In the genomic region with DNA sequence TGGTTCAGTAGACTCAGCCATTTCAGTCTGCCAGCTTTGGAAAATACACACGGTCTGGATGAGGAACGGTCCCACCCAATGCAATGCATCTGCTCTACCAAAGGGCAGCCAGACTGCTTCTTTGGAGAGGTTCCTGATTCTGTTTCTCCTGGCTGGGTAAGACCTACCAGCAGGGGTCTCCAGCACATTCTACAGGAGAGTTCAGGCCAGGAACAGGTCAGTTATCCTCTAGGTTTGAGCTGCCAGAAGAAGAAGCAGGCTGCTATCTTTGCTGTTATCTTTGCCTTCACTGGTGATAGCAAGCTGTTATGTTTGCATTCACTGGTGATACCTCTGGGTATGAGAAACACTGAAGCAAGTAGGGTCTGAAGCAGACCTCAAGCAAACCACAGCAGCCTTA, we compare ENCODE assay signal across 1 cellular context.
TF ChIP-seq lines count a peak whose summit lies in the region.

No MANE protein-coding gene starts in this region.

TF ChIP-seq in liver, 16 proteins besides CTCF, POLR2A, EP300 and RAD21 (continued from another document):
- TF ChIP-seq, protein P1, sequence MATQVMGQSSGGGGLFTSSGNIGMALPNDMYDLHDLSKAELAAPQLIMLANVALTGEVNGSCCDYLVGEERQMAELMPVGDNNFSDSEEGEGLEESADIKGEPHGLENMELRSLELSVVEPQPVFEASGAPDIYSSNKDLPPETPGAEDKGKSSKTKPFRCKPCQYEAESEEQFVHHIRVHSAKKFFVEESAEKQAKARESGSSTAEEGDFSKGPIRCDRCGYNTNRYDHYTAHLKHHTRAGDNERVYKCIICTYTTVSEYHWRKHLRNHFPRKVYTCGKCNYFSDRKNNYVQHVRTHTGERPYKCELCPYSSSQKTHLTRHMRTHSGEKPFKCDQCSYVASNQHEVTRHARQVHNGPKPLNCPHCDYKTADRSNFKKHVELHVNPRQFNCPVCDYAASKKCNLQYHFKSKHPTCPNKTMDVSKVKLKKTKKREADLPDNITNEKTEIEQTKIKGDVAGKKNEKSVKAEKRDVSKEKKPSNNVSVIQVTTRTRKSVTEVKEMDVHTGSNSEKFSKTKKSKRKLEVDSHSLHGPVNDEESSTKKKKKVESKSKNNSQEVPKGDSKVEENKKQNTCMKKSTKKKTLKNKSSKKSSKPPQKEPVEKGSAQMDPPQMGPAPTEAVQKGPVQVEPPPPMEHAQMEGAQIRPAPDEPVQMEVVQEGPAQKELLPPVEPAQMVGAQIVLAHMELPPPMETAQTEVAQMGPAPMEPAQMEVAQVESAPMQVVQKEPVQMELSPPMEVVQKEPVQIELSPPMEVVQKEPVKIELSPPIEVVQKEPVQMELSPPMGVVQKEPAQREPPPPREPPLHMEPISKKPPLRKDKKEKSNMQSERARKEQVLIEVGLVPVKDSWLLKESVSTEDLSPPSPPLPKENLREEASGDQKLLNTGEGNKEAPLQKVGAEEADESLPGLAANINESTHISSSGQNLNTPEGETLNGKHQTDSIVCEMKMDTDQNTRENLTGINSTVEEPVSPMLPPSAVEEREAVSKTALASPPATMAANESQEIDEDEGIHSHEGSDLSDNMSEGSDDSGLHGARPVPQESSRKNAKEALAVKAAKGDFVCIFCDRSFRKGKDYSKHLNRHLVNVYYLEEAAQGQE (IDR thresholded peaks at IDR 0.05): no peak
- TF ChIP-seq HNF4G (IDR thresholded peaks at IDR 0.05) (no peak), FOXA1 (IDR thresholded peaks at IDR 0.05) (no peak)
TF ChIP-seq in liver: peak in this region for 0.
